Comparison of ENCODE assay signal across 1 cellular context in genomic region chr12:109899783-109900751, GRCh38.
TF ChIP-seq lines count a peak whose summit lies in the region.

Gene TCHP, plus strand, starts transcription at chr12:109900274. Its CDS starts 2,753 bp downstream, at chr12:109903027.

TF ChIP-seq in GM23338, 12 proteins besides CTCF, POLR2A, EP300 and RAD21 (continued from another document):
- peak; percentile 4 for TF ChIP-seq REST (IDR thresholded peaks at IDR 0.05; ENCODE audit: unreplicated experiment)
- TF ChIP-seq STAT1 (IDR thresholded peaks at IDR 0.05; ENCODE audit: unreplicated experiment): no peak
- peak; percentile 50; the same call in 1 of the 2 replicates for TF ChIP-seq POLR2AphosphoS5 (IDR thresholded peaks at IDR 0.05; ENCODE audit: low read depth)
- TF ChIP-seq EZH2 (IDR thresholded peaks at IDR 0.05; ENCODE audit: low read depth, unreplicated experiment): peak; percentile 63
- no peak for TF ChIP-seq JUNB (IDR thresholded peaks at IDR 0.05; ENCODE audit: unreplicated experiment)
- no peak for TF ChIP-seq ZNF114 (CRISPR knock-in tag; IDR thresholded peaks at IDR 0.05)
